ENCODE assay signal across 1 cellular context in the genomic region with DNA sequence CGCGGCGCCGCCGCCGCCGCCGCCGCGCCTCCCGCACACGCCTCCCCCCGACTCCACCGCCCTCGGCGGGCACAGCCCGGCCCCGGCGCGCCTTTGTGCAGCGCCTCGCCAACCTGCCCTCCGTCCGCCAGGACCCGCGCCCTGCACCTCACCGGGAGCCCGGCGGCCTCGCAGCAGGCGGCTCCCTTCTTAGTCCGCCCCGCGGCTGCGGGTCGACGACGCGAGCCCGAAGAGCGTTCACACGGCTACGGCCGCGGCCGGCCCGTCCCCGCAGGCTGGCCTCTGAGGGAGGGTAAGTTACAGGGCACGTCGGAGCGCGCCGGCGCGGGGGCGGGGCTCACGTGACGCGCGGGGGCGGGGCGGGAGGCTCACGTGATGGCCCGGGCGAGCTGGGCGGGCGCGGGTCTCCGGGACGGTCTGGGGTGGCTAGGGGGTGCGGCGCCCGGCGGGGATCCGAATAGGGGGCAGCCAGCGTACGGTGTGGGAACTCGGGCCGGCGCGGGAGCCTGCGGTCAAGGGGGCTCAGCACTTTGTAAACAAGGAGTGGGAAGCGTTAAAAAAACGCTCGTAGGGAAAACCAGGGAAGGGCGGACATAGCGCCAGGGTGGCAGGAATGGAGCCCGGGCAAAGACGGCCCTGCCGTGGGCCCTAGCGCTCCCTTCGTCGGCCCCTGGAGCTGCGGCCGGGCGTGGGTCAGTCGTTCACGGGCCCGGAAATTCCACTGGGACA.
TF ChIP-seq lines count a peak whose summit lies in the region.

A gene with protein sequence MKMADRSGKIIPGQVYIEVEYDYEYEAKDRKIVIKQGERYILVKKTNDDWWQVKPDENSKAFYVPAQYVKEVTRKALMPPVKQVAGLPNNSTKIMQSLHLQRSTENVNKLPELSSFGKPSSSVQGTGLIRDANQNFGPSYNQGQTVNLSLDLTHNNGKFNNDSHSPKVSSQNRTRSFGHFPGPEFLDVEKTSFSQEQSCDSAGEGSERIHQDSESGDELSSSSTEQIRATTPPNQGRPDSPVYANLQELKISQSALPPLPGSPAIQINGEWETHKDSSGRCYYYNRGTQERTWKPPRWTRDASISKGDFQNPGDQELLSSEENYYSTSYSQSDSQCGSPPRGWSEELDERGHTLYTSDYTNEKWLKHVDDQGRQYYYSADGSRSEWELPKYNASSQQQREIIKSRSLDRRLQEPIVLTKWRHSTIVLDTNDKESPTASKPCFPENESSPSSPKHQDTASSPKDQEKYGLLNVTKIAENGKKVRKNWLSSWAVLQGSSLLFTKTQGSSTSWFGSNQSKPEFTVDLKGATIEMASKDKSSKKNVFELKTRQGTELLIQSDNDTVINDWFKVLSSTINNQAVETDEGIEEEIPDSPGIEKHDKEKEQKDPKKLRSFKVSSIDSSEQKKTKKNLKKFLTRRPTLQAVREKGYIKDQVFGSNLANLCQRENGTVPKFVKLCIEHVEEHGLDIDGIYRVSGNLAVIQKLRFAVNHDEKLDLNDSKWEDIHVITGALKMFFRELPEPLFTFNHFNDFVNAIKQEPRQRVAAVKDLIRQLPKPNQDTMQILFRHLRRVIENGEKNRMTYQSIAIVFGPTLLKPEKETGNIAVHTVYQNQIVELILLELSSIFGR (minus strand): TSS at position 301 of the 729 bp plus-strand sequence. CDS start 19,976 bp downstream, outside the sequence.

TF ChIP-seq in K562, 482 proteins besides CTCF, POLR2A, EP300 and RAD21 (continued from another document and continues in another):
- TF ChIP-seq YY1 (IDR thresholded peaks at IDR 0.05; ENCODE audit: borderline replicate concordance in 1 of 3, control insufficient read depth in 1 of 3, extremely low read depth in 1 of 3, insufficient read depth in 3 of 3, insufficient read length in 1 of 3, insufficient replicate concordance in 2 of 3, low read depth in 1 of 3, low read length in 2 of 3) (peak in 1 of 3 experiments; percentile 17), NCOA6 (IDR thresholded peaks at IDR 0.05) (peak; percentile 77), ZNF444 (CRISPR knock-in tag; IDR thresholded peaks at IDR 0.05) (0 out of 2 replicates have a peak, but pooled peaks have one; percentile 37), KLF13 (tag; IDR thresholded peaks at IDR 0.05; ENCODE audit: borderline replicate concordance, low read depth) (peak; percentile 46; the same call in 1 of the 2 replicates), EP400 (IDR thresholded peaks at IDR 0.05) (peak; percentile 19; the same call in 1 of the 2 replicates), PML (IDR thresholded peaks at IDR 0.05; ENCODE audit: low read length) (peak; percentile 56; the same call in 1 of the 2 replicates), NEUROD1 (IDR thresholded peaks at IDR 0.05; ENCODE audit: borderline replicate concordance, low read depth, low read length, partially characterized antibody) (no peak), CBFA2T2 (conservative IDR thresholded peaks at IDR 0.05) (peak; percentile 43), MYC (IDR thresholded peaks at IDR 0.05; ENCODE audit: low read depth, low read length) (no peak), MYC (CRISPR knock-in tag; IDR thresholded peaks at IDR 0.05; ENCODE audit: borderline replicate concordance, low read depth) (peak; percentile 81; the same call in 1 of the 2 replicates), KLF1 (tag; IDR thresholded peaks at IDR 0.05) (0 out of 2 replicates have a peak, but pooled peaks have one; percentile 42), POLR2B (IDR thresholded peaks at IDR 0.05; ENCODE audit: low read depth, partially characterized antibody) (peak; percentile 30), SMARCE1 (IDR thresholded peaks at IDR 0.05) (peak; percentile 25; the same call in 1 of the 2 replicates), ATF1 (CRISPR knock-in tag; IDR thresholded peaks at IDR 0.05) (no peak), ATF1 (tag; IDR thresholded peaks at IDR 0.05) (peak; percentile 36; the same call in 1 of the 2 replicates), MTA3 (IDR thresholded peaks at IDR 0.05; ENCODE audit: borderline replicate concordance) (peak; percentile 37), SIN3A (IDR thresholded peaks at IDR 0.05; ENCODE audit: borderline replicate concordance in 2 of 2, control insufficient read depth in 1 of 2, low read depth in 2 of 2, low read length in 2 of 2) (peak; percentile 25 to 34; a peak in 1 of 4 replicates), ZNF324 (CRISPR knock-in tag; IDR thresholded peaks at IDR 0.05) (no peak), ZNF121 (CRISPR knock-in tag; conservative IDR thresholded peaks at IDR 0.05) (no peak), ZNF143 (CRISPR knock-in tag; IDR thresholded peaks at IDR 0.05) (0 out of 2 replicates have a peak, but pooled peaks have one; percentile 29), ZNF830 (CRISPR knock-in tag; IDR thresholded peaks at IDR 0.05) (peak; percentile 72; the same call in 1 of the 2 replicates), PHB (CRISPR knock-in tag; IDR thresholded peaks at IDR 0.05) (peak; percentile 74; the same call in 1 of the 2 replicates), HDAC6 (IDR thresholded peaks at IDR 0.05; ENCODE audit: low read depth, low read length) (no peak), NRF1 (conservative IDR thresholded peaks at IDR 0.05 in 1 of 2, IDR thresholded peaks at IDR 0.05 in 1 of 2) (peak; percentile 46 to 60; a peak in 2 of 4 replicates), MAZ (CRISPR knock-in tag; conservative IDR thresholded peaks at IDR 0.05 in 1 of 2, IDR thresholded peaks at IDR 0.05 in 1 of 2) (peak; percentile 70 to 93), RBFOX2 (IDR thresholded peaks at IDR 0.05; ENCODE audit: low read depth, low read length) (peak; percentile 81), NUFIP1 (IDR thresholded peaks at IDR 0.05; ENCODE audit: partially characterized antibody) (no peak), ZNF384 (IDR thresholded peaks at IDR 0.05; ENCODE audit: low read depth, low read length) (0 out of 2 replicates have a peak, but pooled peaks have one; percentile 7), MAFG (tag; conservative IDR thresholded peaks at IDR 0.05) (no peak), NONO (IDR thresholded peaks at IDR 0.05; ENCODE audit: low read depth in 2 of 2, low read length in 1 of 2) (peak; percentile 81 to 92), ZBTB1 (CRISPR knock-in tag; IDR thresholded peaks at IDR 0.05; ENCODE audit: borderline replicate concordance, low read depth) (peak; percentile 67), RBBP5 (IDR thresholded peaks at IDR 0.05; ENCODE audit: borderline replicate concordance, insufficient read depth, low read length, poor library complexity, severe bottlenecking) (peak; percentile 75)
- TF ChIP-seq, protein P1, sequence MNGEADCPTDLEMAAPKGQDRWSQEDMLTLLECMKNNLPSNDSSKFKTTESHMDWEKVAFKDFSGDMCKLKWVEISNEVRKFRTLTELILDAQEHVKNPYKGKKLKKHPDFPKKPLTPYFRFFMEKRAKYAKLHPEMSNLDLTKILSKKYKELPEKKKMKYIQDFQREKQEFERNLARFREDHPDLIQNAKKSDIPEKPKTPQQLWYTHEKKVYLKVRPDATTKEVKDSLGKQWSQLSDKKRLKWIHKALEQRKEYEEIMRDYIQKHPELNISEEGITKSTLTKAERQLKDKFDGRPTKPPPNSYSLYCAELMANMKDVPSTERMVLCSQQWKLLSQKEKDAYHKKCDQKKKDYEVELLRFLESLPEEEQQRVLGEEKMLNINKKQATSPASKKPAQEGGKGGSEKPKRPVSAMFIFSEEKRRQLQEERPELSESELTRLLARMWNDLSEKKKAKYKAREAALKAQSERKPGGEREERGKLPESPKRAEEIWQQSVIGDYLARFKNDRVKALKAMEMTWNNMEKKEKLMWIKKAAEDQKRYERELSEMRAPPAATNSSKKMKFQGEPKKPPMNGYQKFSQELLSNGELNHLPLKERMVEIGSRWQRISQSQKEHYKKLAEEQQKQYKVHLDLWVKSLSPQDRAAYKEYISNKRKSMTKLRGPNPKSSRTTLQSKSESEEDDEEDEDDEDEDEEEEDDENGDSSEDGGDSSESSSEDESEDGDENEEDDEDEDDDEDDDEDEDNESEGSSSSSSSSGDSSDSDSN (IDR thresholded peaks at IDR 0.05; ENCODE audit: borderline replicate concordance in 1 of 2, low read depth in 2 of 2, low read length in 2 of 2): peak in 1 of 2 experiments; percentile 53; a peak in 1 of 4 replicates
- TF ChIP-seq, protein P2, sequence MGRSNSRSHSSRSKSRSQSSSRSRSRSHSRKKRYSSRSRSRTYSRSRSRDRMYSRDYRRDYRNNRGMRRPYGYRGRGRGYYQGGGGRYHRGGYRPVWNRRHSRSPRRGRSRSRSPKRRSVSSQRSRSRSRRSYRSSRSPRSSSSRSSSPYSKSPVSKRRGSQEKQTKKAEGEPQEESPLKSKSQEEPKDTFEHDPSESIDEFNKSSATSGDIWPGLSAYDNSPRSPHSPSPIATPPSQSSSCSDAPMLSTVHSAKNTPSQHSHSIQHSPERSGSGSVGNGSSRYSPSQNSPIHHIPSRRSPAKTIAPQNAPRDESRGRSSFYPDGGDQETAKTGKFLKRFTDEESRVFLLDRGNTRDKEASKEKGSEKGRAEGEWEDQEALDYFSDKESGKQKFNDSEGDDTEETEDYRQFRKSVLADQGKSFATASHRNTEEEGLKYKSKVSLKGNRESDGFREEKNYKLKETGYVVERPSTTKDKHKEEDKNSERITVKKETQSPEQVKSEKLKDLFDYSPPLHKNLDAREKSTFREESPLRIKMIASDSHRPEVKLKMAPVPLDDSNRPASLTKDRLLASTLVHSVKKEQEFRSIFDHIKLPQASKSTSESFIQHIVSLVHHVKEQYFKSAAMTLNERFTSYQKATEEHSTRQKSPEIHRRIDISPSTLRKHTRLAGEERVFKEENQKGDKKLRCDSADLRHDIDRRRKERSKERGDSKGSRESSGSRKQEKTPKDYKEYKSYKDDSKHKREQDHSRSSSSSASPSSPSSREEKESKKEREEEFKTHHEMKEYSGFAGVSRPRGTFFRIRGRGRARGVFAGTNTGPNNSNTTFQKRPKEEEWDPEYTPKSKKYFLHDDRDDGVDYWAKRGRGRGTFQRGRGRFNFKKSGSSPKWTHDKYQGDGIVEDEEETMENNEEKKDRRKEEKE (IDR thresholded peaks at IDR 0.05; ENCODE audit: borderline replicate concordance in 1 of 2, control insufficient read depth in 1 of 2, low read depth in 2 of 2, low read length in 1 of 2): no peak
- TF ChIP-seq, protein P3, sequence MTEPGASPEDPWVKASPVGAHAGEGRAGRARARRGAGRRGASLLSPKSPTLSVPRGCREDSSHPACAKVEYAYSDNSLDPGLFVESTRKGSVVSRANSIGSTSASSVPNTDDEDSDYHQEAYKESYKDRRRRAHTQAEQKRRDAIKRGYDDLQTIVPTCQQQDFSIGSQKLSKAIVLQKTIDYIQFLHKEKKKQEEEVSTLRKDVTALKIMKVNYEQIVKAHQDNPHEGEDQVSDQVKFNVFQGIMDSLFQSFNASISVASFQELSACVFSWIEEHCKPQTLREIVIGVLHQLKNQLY (CRISPR knock-in tag; conservative IDR thresholded peaks at IDR 0.05): no peak
- TF ChIP-seq, protein P4, sequence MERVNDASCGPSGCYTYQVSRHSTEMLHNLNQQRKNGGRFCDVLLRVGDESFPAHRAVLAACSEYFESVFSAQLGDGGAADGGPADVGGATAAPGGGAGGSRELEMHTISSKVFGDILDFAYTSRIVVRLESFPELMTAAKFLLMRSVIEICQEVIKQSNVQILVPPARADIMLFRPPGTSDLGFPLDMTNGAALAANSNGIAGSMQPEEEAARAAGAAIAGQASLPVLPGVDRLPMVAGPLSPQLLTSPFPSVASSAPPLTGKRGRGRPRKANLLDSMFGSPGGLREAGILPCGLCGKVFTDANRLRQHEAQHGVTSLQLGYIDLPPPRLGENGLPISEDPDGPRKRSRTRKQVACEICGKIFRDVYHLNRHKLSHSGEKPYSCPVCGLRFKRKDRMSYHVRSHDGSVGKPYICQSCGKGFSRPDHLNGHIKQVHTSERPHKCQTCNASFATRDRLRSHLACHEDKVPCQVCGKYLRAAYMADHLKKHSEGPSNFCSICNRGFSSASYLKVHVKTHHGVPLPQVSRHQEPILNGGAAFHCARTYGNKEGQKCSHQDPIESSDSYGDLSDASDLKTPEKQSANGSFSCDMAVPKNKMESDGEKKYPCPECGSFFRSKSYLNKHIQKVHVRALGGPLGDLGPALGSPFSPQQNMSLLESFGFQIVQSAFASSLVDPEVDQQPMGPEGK (CRISPR knock-in tag; IDR thresholded peaks at IDR 0.05; ENCODE audit: borderline replicate concordance): 0 out of 2 replicates have a peak, but pooled peaks have one; percentile 57
- TF ChIP-seq, protein P5, sequence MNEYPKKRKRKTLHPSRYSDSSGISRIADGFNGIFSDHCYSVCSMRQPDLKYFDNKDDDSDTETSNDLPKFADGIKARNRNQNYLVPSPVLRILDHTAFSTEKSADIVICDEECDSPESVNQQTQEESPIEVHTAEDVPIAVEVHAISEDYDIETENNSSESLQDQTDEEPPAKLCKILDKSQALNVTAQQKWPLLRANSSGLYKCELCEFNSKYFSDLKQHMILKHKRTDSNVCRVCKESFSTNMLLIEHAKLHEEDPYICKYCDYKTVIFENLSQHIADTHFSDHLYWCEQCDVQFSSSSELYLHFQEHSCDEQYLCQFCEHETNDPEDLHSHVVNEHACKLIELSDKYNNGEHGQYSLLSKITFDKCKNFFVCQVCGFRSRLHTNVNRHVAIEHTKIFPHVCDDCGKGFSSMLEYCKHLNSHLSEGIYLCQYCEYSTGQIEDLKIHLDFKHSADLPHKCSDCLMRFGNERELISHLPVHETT (CRISPR knock-in tag; conservative IDR thresholded peaks at IDR 0.05 in 1 of 2, IDR thresholded peaks at IDR 0.05 in 1 of 2): peak in 1 of 2 experiments; percentile 28; a peak in 1 of 4 replicates
- TF ChIP-seq, protein P6, sequence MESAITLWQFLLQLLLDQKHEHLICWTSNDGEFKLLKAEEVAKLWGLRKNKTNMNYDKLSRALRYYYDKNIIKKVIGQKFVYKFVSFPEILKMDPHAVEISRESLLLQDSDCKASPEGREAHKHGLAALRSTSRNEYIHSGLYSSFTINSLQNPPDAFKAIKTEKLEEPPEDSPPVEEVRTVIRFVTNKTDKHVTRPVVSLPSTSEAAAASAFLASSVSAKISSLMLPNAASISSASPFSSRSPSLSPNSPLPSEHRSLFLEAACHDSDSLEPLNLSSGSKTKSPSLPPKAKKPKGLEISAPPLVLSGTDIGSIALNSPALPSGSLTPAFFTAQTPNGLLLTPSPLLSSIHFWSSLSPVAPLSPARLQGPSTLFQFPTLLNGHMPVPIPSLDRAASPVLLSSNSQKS (CRISPR knock-in tag; IDR thresholded peaks at IDR 0.05): no peak
- TF ChIP-seq, protein P7, sequence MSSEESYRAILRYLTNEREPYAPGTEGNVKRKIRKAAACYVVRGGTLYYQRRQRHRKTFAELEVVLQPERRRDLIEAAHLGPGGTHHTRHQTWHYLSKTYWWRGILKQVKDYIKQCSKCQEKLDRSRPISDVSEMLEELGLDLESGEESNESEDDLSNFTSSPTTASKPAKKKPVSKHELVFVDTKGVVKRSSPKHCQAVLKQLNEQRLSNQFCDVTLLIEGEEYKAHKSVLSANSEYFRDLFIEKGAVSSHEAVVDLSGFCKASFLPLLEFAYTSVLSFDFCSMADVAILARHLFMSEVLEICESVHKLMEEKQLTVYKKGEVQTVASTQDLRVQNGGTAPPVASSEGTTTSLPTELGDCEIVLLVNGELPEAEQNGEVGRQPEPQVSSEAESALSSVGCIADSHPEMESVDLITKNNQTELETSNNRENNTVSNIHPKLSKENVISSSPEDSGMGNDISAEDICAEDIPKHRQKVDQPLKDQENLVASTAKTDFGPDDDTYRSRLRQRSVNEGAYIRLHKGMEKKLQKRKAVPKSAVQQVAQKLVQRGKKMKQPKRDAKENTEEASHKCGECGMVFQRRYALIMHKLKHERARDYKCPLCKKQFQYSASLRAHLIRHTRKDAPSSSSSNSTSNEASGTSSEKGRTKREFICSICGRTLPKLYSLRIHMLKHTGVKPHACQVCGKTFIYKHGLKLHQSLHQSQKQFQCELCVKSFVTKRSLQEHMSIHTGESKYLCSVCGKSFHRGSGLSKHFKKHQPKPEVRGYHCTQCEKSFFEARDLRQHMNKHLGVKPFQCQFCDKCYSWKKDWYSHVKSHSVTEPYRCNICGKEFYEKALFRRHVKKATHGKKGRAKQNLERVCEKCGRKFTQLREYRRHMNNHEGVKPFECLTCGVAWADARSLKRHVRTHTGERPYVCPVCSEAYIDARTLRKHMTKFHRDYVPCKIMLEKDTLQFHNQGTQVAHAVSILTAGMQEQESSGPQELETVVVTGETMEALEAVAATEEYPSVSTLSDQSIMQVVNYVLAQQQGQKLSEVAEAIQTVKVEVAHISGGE (CRISPR knock-in tag; IDR thresholded peaks at IDR 0.05): 0 out of 6 replicates have a peak, but pooled peaks of 1 of the 3 experiments have one; percentile 29
